In genomic region chr12:25957898-25958253, GRCh38 we compare ENCODE assay signal across 8 cellular contexts. TPM values are rescaled to one million over a fixed set of nuclear protein-coding genes. Genes with fewer than 3 reads are reported as not detected.
DNase-seq lines count a peak whose midpoint lies in the region; TF ChIP-seq lines count a peak whose summit lies in the region.

No MANE protein-coding gene starts in this region.

- H3K9me3 ChIP-seq in WERI-Rb-1 (ENCODE audit: severe bottlenecking) (no peaks in the 10 kb centered on the region), osteoblast (ENCODE audit: low read depth, low read length) (no peaks in the 10 kb centered on the region)

- peak overlapping the region; percentile 78 for H3K4me2 ChIP-seq in osteoblast (ENCODE audit: insufficient read depth, low read length)

- H3K27ac ChIP-seq in WERI-Rb-1 (peak overlapping the region; percentile 88), osteoblast (ENCODE audit: low read depth, low read length) (peak overlapping the region; percentile 95)

- H3K79me2 ChIP-seq in osteoblast (ENCODE audit: insufficient read depth, low read length): peaks cover 32% of the 10 kb centered on the region

- DNase-seq in AG20443 (ENCODE audit: low spot score) (peak; percentile 61), H7 (no peak), WERI-Rb-1 (no peak), fibroblast of the aortic adventitia (ENCODE audit: low read depth) (peak; percentile 89), osteoblast (ENCODE audit: insufficient read length, low spot score, missing footprints) (peak; percentile 91), NCI-H1930 (lab: John Stamatoyannopoulos, UW) (no peak), NOMO-1 treated with dmso at 0.1 percent for 144 hours (lab: John Stamatoyannopoulos, UW; ENCODE audit: unreplicated experiment) (no peak), DMS114 treated with DMSO at 0.1 percent for 48 hours (lab: John Stamatoyannopoulos, UW; ENCODE audit: unreplicated experiment) (no peak)

- H2AFZ ChIP-seq in osteoblast (ENCODE audit: low read length): peak overlapping the region; percentile 48

- peaks cover 14% of the 10 kb centered on the region for H3K4me1 ChIP-seq in osteoblast (ENCODE audit: insufficient read depth, low read length)

- H3K36me3 ChIP-seq in H7 (replicated peaks; ENCODE audit: control insufficient read depth, insufficient read depth, low read length) (no peaks in the 10 kb centered on the region; the same call in 1 of the 2 replicates), WERI-Rb-1 (no peaks in the 10 kb centered on the region; the same call in none of the 2 replicates), osteoblast (ENCODE audit: insufficient read depth, low read length) (peaks cover 28% of the 10 kb centered on the region)

- no peak for TF ChIP-seq CTCF in WERI-Rb-1 (IDR thresholded peaks at IDR 0.05; ENCODE audit: low read depth, low read length)
- no peak for TF ChIP-seq CTCF in fibroblast of the aortic adventitia (IDR thresholded peaks at IDR 0.05; ENCODE audit: insufficient read depth, low read length)
- no peak for TF ChIP-seq CTCF in osteoblast (IDR thresholded peaks at IDR 0.05; ENCODE audit: extremely low read depth, low read depth, low read length)

- H3K4me3 ChIP-seq in H7 (ENCODE audit: insufficient read depth, low read depth, low read length): peak overlapping the region; percentile 59
- H3K4me3 ChIP-seq in WERI-Rb-1 (ENCODE audit: low read depth, low read length): peak overlapping the region; percentile 72
- H3K4me3 ChIP-seq in fibroblast of the aortic adventitia (ENCODE audit: low read depth, low read length): peak overlapping the region; percentile 71
- peak overlapping the region; percentile 81 for H3K4me3 ChIP-seq in osteoblast (ENCODE audit: insufficient read depth, low read length)

- peaks cover 4% of the 10 kb centered on the region for H4K20me1 ChIP-seq in osteoblast (ENCODE audit: insufficient read depth, low read length)

- H3K27me3 ChIP-seq in H7 (ENCODE audit: control insufficient read depth, insufficient read depth, low read length): no peaks in the 10 kb centered on the region
- H3K27me3 ChIP-seq in WERI-Rb-1 (ENCODE audit: insufficient read depth, low read depth, severe bottlenecking): no peaks in the 10 kb centered on the region
- H3K27me3 ChIP-seq in osteoblast (ENCODE audit: insufficient read depth, low read length): no peaks in the 10 kb centered on the region

RNA-seq across cellular contexts. Expression of gene RASSF8, which starts 0.6 kb away (rescaled TPM):
- 22.9 and 34.3 TPM in 2 replicates for total RNA-seq in H7 (2014; rRNA removed; shearing (Covaris generic))
- total RNA-seq in fibroblast of the aortic adventitia (ENCODE audit: low replicate concordance): 85.8 and 128 TPM in 2 replicates
- total RNA-seq in osteoblast: 84.3 and 97.4 TPM in 2 replicates

Comparison
In these comparisons a context has a peak if more than half of its experiments do, and no peak if none do; other contexts are left out.
1. DNase-seq: peak in AG20443 (single experiment), fibroblast of the aortic adventitia (single experiment) and osteoblast (single experiment); none in H7 (single experiment), WERI-Rb-1 (single experiment), NCI-H1930 (0 of 2), NOMO-1 treated with dmso at 0.1 percent for 144 hours (single experiment) and DMS114 treated with DMSO at 0.1 percent for 48 hours (single experiment).
2. Peak in every context shown above with its lines, with median percentiles within 50 percentile points of each other: H3K4me3 ChIP-seq.